1 cellular context compared by ENCODE assay signal in genomic region chr1:16180291-16180824, GRCh38.
TF ChIP-seq lines count a peak whose summit lies in the region.

No MANE protein-coding gene starts in this region.

TF ChIP-seq in A549, 52 proteins besides CTCF, POLR2A, EP300 and RAD21:
- no peak for TF ChIP-seq FOSL2 (IDR thresholded peaks at IDR 0.05)
- 0 out of 2 replicates have a peak, but pooled peaks have one; percentile 3 for TF ChIP-seq FOSL2 (CRISPR knock-in tag; IDR thresholded peaks at IDR 0.05)
- peak in 1 of 2 experiments; percentile 40; a peak in 1 of 4 replicates for TF ChIP-seq CEBPB (IDR thresholded peaks at IDR 0.05)
- TF ChIP-seq NPAS2 (CRISPR knock-in tag; IDR thresholded peaks at IDR 0.05; ENCODE audit: borderline replicate concordance): no peak
- TF ChIP-seq SREBF2 (IDR thresholded peaks at IDR 0.05): no peak
- no peak for TF ChIP-seq KDM5A (IDR thresholded peaks at IDR 0.05)
- no peak for TF ChIP-seq CBX8 (IDR thresholded peaks at IDR 0.05)
